ENCODE assay signal across 26 cellular contexts in genomic region chr15:66594344-66594743, GRCh38. TPM values are rescaled to one million over a fixed set of nuclear protein-coding genes. Genes with fewer than 3 reads are reported as not detected.
DNase-seq lines count a peak whose midpoint lies in the region; ATAC-seq and TF ChIP-seq lines count a peak whose summit lies in the region.
"Had no signal": no experiment of that assay in that cellular context is flagged by ENCODE, and none has a peak within 500 bp of the region (broad histone marks: within the 10 kb centered on the region; RNA-seq: fewer than 3 reads in every experiment).

No MANE protein-coding gene starts in this region.

- H3K36me3 ChIP-seq in GM23338 (ENCODE audit: insufficient read depth), result no peaks in the 10 kb centered on the region
- no peaks in the 10 kb centered on the region for H3K36me3 ChIP-seq in hepatocyte (replicated peaks; ENCODE audit: insufficient read depth, low read depth)
- H3K36me3 ChIP-seq: cardiac muscle cell, Peyer's patch, thyroid gland had no signal

- no peaks in the 10 kb centered on the region for H3K36me3 Mint-ChIP-seq in GM23338 (ENCODE audit: low read depth)
- H3K36me3 Mint-ChIP-seq: CD4-positive, alpha-beta memory T cell had no signal

- H3K4me3 ChIP-seq in GM23338 (no peak overlapping the region), astrocyte of the spinal cord (ENCODE audit: low read depth, low read length) (no peak overlapping the region), hepatocyte (no peak overlapping the region)
- H3K4me3 ChIP-seq: cardiac muscle cell, Peyer's patch, thyroid gland had no signal

- TF ChIP-seq RAD21 in Ishikawa (IDR thresholded peaks at IDR 0.05; ENCODE audit: low read depth), result peak; percentile 56

- H3K27me3 ChIP-seq in GM23338 (ENCODE audit: insufficient read depth), result no peaks in the 10 kb centered on the region
- no peaks in the 10 kb centered on the region for H3K27me3 ChIP-seq in hepatocyte
- H3K27me3 ChIP-seq: cardiac muscle cell, Peyer's patch, thyroid gland had no signal

- H3K27me3 Mint-ChIP-seq in GM23338 (ENCODE audit: insufficient read depth, low read depth, poor library complexity), result peaks cover 11% of the 10 kb centered on the region
- H3K27me3 Mint-ChIP-seq: activated CD8-positive, alpha-beta T cell treated with anti-CD3 and anti-CD28 coated beads for 36 hours had no signal

- H3K27ac Mint-ChIP-seq in GM23338, result no peak overlapping the region
- H3K27ac Mint-ChIP-seq: activated CD8-positive, alpha-beta T cell treated with anti-CD3 and anti-CD28 coated beads for 36 hours; CD4-positive, alpha-beta memory T cell; stimulated activated naive CD8-positive, alpha-beta T cell treated with anti-CD3 and anti-CD28 coated beads, Interleukin-15, Interleukin-2, amounts not matched to agents 100 ng/mL and 50 ng/mL, for 24 hours had no signal

- TF ChIP-seq CTCF in GM23338 (conservative IDR thresholded peaks at IDR 0.05; ENCODE audit: low read depth in 2 of 2) (peak; percentile 15 to 73; a peak in 2 of 4 replicates), astrocyte of the spinal cord (IDR thresholded peaks at IDR 0.05; ENCODE audit: low read depth, low read length) (peak; percentile 10), hepatocyte (IDR thresholded peaks at IDR 0.05; ENCODE audit: poor library complexity) (no peak)

- H3K4me2 ChIP-seq in GM23338 (no peak overlapping the region), hepatocyte (no peak overlapping the region)

- H3K27ac ChIP-seq in GM23338 (ENCODE audit: low read depth) (no peak overlapping the region), hepatocyte (no peak overlapping the region)
- H3K27ac ChIP-seq: Peyer's patch, thyroid gland had no signal

- H3K9me3 Mint-ChIP-seq in GM23338, result no peaks in the 10 kb centered on the region
- H3K9me3 Mint-ChIP-seq: activated CD8-positive, alpha-beta T cell treated with anti-CD3 and anti-CD28 coated beads for 36 hours; CD4-positive, alpha-beta memory T cell; stimulated activated naive CD8-positive, alpha-beta T cell treated with anti-CD3 and anti-CD28 coated beads, Interleukin-15, Interleukin-2, amounts not matched to agents 100 ng/mL and 50 ng/mL, for 24 hours had no signal

- H3K4me1 ChIP-seq in GM23338 (ENCODE audit: insufficient read depth) (no peaks in the 10 kb centered on the region), hepatocyte (ENCODE audit: insufficient read depth) (no peaks in the 10 kb centered on the region)
- H3K4me1 ChIP-seq: Peyer's patch, thyroid gland had no signal

- in situ Hi-C loops in astrocyte of the spinal cord (cut with HindIII; ENCODE audit: low sequenced_read_pairs), result no loop called here

- H3F3A ChIP-seq in GM23338 (replicated peaks; ENCODE audit: low read depth), result no peaks in the 10 kb centered on the region

- H3K9me2 ChIP-seq in GM23338 (ENCODE audit: insufficient read depth) (no peaks in the 10 kb centered on the region), hepatocyte (replicated peaks; ENCODE audit: insufficient read depth) (no peaks in the 10 kb centered on the region)

- no peak for TF ChIP-seq EP300 in Ishikawa (IDR thresholded peaks at IDR 0.05; ENCODE audit: borderline replicate concordance)

- H3K79me2 ChIP-seq in GM23338 (replicated peaks; ENCODE audit: insufficient read depth) (no peaks in the 10 kb centered on the region), hepatocyte (no peaks in the 10 kb centered on the region)

- peak; percentile 79 for ATAC-seq in GM23338
- peak; percentile 71 for ATAC-seq in left lobe of liver
- ATAC-seq: activated CD8-positive, alpha-beta T cell treated with anti-CD3 and anti-CD28 coated beads for 36 hours had no signal

- no peak overlapping the region for H3K4me3 Mint-ChIP-seq in GM23338
- H3K4me3 Mint-ChIP-seq: activated CD8-positive, alpha-beta T cell treated with anti-CD3 and anti-CD28 coated beads for 36 hours; CD4-positive, alpha-beta memory T cell; stimulated activated naive CD8-positive, alpha-beta T cell treated with anti-CD3 and anti-CD28 coated beads, Interleukin-15, Interleukin-2, amounts not matched to agents 100 ng/mL and 50 ng/mL, for 24 hours had no signal

- H2AFZ ChIP-seq in GM23338 (no peak overlapping the region), hepatocyte (no peak overlapping the region)

- H3K4me1 Mint-ChIP-seq in GM23338, result no peaks in the 10 kb centered on the region; the same call in 2 of the 3 replicates

- 83% methylated on average over 10 of the region's 10 CpGs for WGBS in hepatocyte (ENCODE audit: low lambda C conversion rate, missing lambda C conversion rate)

- no peaks in the 10 kb centered on the region for H4K20me1 ChIP-seq in GM23338 (replicated peaks; ENCODE audit: insufficient read depth)
- no peaks in the 10 kb centered on the region for H4K20me1 ChIP-seq in hepatocyte (ENCODE audit: insufficient read depth, poor library complexity, severe bottlenecking)

- H3K9me3 ChIP-seq in hepatocyte (ENCODE audit: low read depth), result no peaks in the 10 kb centered on the region
- H3K9me3 ChIP-seq: Peyer's patch, thyroid gland had no signal

- peak; percentile 34 for DNase-seq in GM23338 (ENCODE audit: low spot score)
- no peak for DNase-seq in astrocyte of the spinal cord (ENCODE audit: low read depth, low spot score)
- no peak for DNase-seq in left lobe of liver (ENCODE audit: low spot score)
- no peak for DNase-seq in NCI-H526 (lab: John Stamatoyannopoulos, UW)
- DNase-seq in hepatocyte (ENCODE audit: low spot score), result no peak
- DNase-seq in activated CD4-positive, alpha-beta T cell treated with anti-CD3 and anti-CD28 coated beads for 48 hours, result no peak
- DNase-seq in EL, result no peak
- DNase-seq: activated CD4-positive, CD25-positive, alpha-beta regulatory T cell; activated CD8-positive, alpha-beta T cell treated with anti-CD3 and anti-CD28 coated beads for 36 hours; activated naive CD4-positive, alpha-beta T cell; CD4-positive, alpha-beta memory T cell; hippocampal formation; mesenchymal stem cell; NCI-H1105; NCI-H2081; NCI-H446; nucleus accumbens; Peyer's patch; stimulated activated CD4-positive, alpha-beta T cell treated with anti-CD3 and anti-CD28 coated beads, Interleukin-12 subunit alpha, Interleukin-12 subunit beta, amount 100 ng/mL, for 4 hours; thyroid gland had no signal

TF ChIP-seq in GM23338, 12 proteins besides CTCF, POLR2A, EP300 and RAD21 (continues in another document):
- no peak for TF ChIP-seq ZNF331 (CRISPR knock-in tag; IDR thresholded peaks at IDR 0.05; ENCODE audit: low read depth)
- no peak for TF ChIP-seq CREB1 (CRISPR knock-in tag; IDR thresholded peaks at IDR 0.05; ENCODE audit: low read depth)
- no peak for TF ChIP-seq EZH2 (IDR thresholded peaks at IDR 0.05; ENCODE audit: low read depth, unreplicated experiment)
- no peak for TF ChIP-seq POLR2AphosphoS5 (IDR thresholded peaks at IDR 0.05; ENCODE audit: low read depth)
- no peak for TF ChIP-seq EZH2phosphoT487 (IDR thresholded peaks at IDR 0.05; ENCODE audit: unreplicated experiment)
- TF ChIP-seq STAT1 (IDR thresholded peaks at IDR 0.05; ENCODE audit: unreplicated experiment), result no peak

TF ChIP-seq in Ishikawa, 13 proteins besides CTCF, POLR2A, EP300 and RAD21:
- no peak for TF ChIP-seq CEBPB (IDR thresholded peaks at IDR 0.05)
- TF ChIP-seq REST (IDR thresholded peaks at IDR 0.05; ENCODE audit: low read depth), result no peak
- no peak for TF ChIP-seq TAF1 (IDR thresholded peaks at IDR 0.05; ENCODE audit: low read depth)
- TF ChIP-seq TEAD4 (IDR thresholded peaks at IDR 0.05), result no peak
- TF ChIP-seq MAX (IDR thresholded peaks at IDR 0.05), result no peak
- no peak for TF ChIP-seq FOXM1 (IDR thresholded peaks at IDR 0.05; ENCODE audit: borderline replicate concordance, low read depth)
- TF ChIP-seq YY1 (IDR thresholded peaks at IDR 0.05; ENCODE audit: low read depth), result no peak
- no peak for TF ChIP-seq ZBTB7A (IDR thresholded peaks at IDR 0.05; ENCODE audit: low read depth)
- TF ChIP-seq CREB1 (IDR thresholded peaks at IDR 0.05; ENCODE audit: low read depth), result no peak
- TF ChIP-seq NFIC (IDR thresholded peaks at IDR 0.05), result no peak
- no peak for TF ChIP-seq USF1 (IDR thresholded peaks at IDR 0.05)
- no peak for TF ChIP-seq TCF12 (IDR thresholded peaks at IDR 0.05; ENCODE audit: low read depth)

RNA-seq across cellular contexts. Expression of gene LCTL, which starts 28.5 kb away (rescaled TPM):
- total RNA-seq in GM23338 (2014; rRNA removed; shearing (Covaris generic)), result 2.9 and 5.6 TPM in 2 replicates
- 2.3 and 3.2 TPM in 2 replicates for polyA plus RNA-seq in GM23338 (2016; fragmentation: Nextera tagmentation; extraction: Ambion mirVana)
- not detected for total RNA-seq in left lobe of liver
- total RNA-seq in hepatocyte, result not detected in 2 replicates
- 0.05 and 1.8 TPM in 2 replicates for polyA plus RNA-seq in hepatocyte
- total RNA-seq: activated CD8-positive, alpha-beta T cell treated with anti-CD3 and anti-CD28 coated beads for 36 hours; CD4-positive, alpha-beta memory T cell; dermis microvascular lymphatic vessel endothelial cell; endothelial cell of umbilical vein; kidney epithelial cell; Peyer's patch; thyroid gland had no signal
- polyA plus RNA-seq: CD4-positive, alpha-beta memory T cell had no signal
